In genomic region chr14:75986439-75986765, GRCh38 we compare ENCODE assay signal across 8 cellular contexts. TPM values are rescaled to one million over a fixed set of nuclear protein-coding genes. Genes with fewer than 3 reads are reported as not detected.
DNase-seq lines count a peak whose midpoint lies in the region; ATAC-seq, FAIRE-seq and TF ChIP-seq lines count a peak whose summit lies in the region.

No MANE protein-coding gene starts in this region.

- no peaks in the 10 kb centered on the region for H3K79me2 ChIP-seq in HepG2 (ENCODE audit: insufficient read depth, low read length)

- peak overlapping the region; percentile 0; the same call in 1 of the 2 replicates for H3K4me2 ChIP-seq in HepG2 (ENCODE audit: low read depth, low read length)

- in situ Hi-C loops in HepG2 (cut with HindIII; ENCODE audit: extremely low pct_ligation_motif_present, low pct_unique_long_range_greater_than_20kb): no loop called here

- TF ChIP-seq POLR2A in HepG2 (IDR thresholded peaks at IDR 0.05; ENCODE audit: insufficient read depth in 1 of 2, low read depth in 2 of 2, low read length in 2 of 2): no peak
- no peak for TF ChIP-seq POLR2A in testis (IDR thresholded peaks at IDR 0.05)

- no peak for DNase-seq in activated CD4-positive, alpha-beta T cell treated with anti-CD3 and anti-CD28 coated beads, Interleukin-2, amount 10 ng/mL, durations not matched to agents 7 days and 5 days
- no peak for DNase-seq in activated CD4-positive, alpha-beta T cell treated with anti-CD3 and anti-CD28 coated beads, Interleukin-2, amount 50 U/mL, for 4 hours
- DNase-seq in ascending aorta (ENCODE audit: low spot score in 2 of 2) (no peak), HepG2 (ENCODE audit: low spot score) (no peak), testis (no peak), germinal center (ENCODE audit: low spot score) (no peak), SIG-M5 treated with dmso at 0.1 percent for 504 hours (lab: John Stamatoyannopoulos, UW; ENCODE audit: unreplicated experiment) (no peak)

- no peak for TF ChIP-seq RAD21 in HepG2 (CRISPR knock-in tag; IDR thresholded peaks at IDR 0.05)

- CTCF ChIA-PET in activated CD4-positive, alpha-beta T cell treated with anti-CD3 and anti-CD28 coated beads, Interleukin-2, amount 10 ng/mL, durations not matched to agents 7 days and 5 days (lab: Charles Lee): no interaction called here
- CTCF ChIA-PET in HepG2 (lab: Yijun Ruan, JAX; ENCODE audit: low intra/inter-chr PET ratio, low total read pairs): no interaction called here

- H2AFZ ChIP-seq in HepG2 (ENCODE audit: low read length): no peak overlapping the region

- H3K4me3 Mint-ChIP-seq in activated CD4-positive, alpha-beta T cell treated with anti-CD3 and anti-CD28 coated beads, Interleukin-2, amount 10 ng/mL, durations not matched to agents 7 days and 5 days: peak overlapping the region; percentile 76

- H3K9me3 ChIP-seq in ascending aorta (no peaks in the 10 kb centered on the region), HepG2 (ENCODE audit: low read length) (no peaks in the 10 kb centered on the region), testis (no peaks in the 10 kb centered on the region)

- H3K4me1 Mint-ChIP-seq in activated CD4-positive, alpha-beta T cell treated with anti-CD3 and anti-CD28 coated beads, Interleukin-2, amount 10 ng/mL, durations not matched to agents 7 days and 5 days: peaks cover 26% of the 10 kb centered on the region

- no peaks in the 10 kb centered on the region for H3K27me3 ChIP-seq in ascending aorta
- 0 out of 5 replicates have a peak, but pooled peaks cover 0 to 4% of the 10 kb centered on the region in 2 experiments for H3K27me3 ChIP-seq in HepG2 (ENCODE audit: control insufficient read depth in 1 of 2, insufficient read depth in 2 of 2, low read length in 2 of 2)
- no peaks in the 10 kb centered on the region for H3K27me3 ChIP-seq in testis

- H3K27ac Mint-ChIP-seq in activated CD4-positive, alpha-beta T cell treated with anti-CD3 and anti-CD28 coated beads, Interleukin-2, amount 10 ng/mL, durations not matched to agents 7 days and 5 days: peak overlapping the region; percentile 74

- POLR2A ChIA-PET in activated CD4-positive, alpha-beta T cell treated with anti-CD3 and anti-CD28 coated beads, Interleukin-2, amount 10 ng/mL, durations not matched to agents 7 days and 5 days (lab: Charles Lee): no interaction called here
- POLR2A ChIA-PET in HepG2 (lab: Yijun Ruan, JAX): no interaction called here

- H3K4me3 ChIP-seq in ascending aorta (peak overlapping the region; percentile 68 to 89), HepG2 (replicated peaks in 1 of 3; ENCODE audit: insufficient read depth in 1 of 3, low read depth in 2 of 3, low read length in 3 of 3) (no peak overlapping the region; a peak in 1 of 6 replicates), testis (peak overlapping the region; percentile 90 to 97)

- H3K9me3 Mint-ChIP-seq in activated CD4-positive, alpha-beta T cell treated with anti-CD3 and anti-CD28 coated beads, Interleukin-2, amount 10 ng/mL, durations not matched to agents 7 days and 5 days: no peaks in the 10 kb centered on the region

- no peak overlapping the region for H3K9ac ChIP-seq in HepG2 (ENCODE audit: insufficient read depth, low read depth, low read length)

- FAIRE-seq in HepG2 (lab: Jason Lieb, UNC): no peak

- no peak for ATAC-seq in HepG2
- no peak for ATAC-seq in GM21528 (IDR thresholded peaks at IDR 0.05; ENCODE audit: low FRiP score, unreplicated experiment)

- no peaks in the 10 kb centered on the region for H4K20me1 ChIP-seq in HepG2 (ENCODE audit: insufficient read depth, low read length)

- BruUV-seq in HepG2 (replicated peaks; lab: Mats Ljungman, UMichigan): no TSS peak

- TF ChIP-seq EP300 in HepG2 (IDR thresholded peaks at IDR 0.05; ENCODE audit: low read depth in 2 of 2, low read length in 2 of 2): no peak
- no peak for TF ChIP-seq EP300 in HepG2 (CRISPR knock-in tag; IDR thresholded peaks at IDR 0.05; ENCODE audit: borderline replicate concordance)

- H3K4me1 ChIP-seq in ascending aorta (peaks cover 8 to 45% of the 10 kb centered on the region in 2 donors), HepG2 (ENCODE audit: insufficient read depth, low read length) (peaks cover 60% of the 10 kb centered on the region), testis (peaks cover 8% of the 10 kb centered on the region)

- H3K36me3 ChIP-seq in ascending aorta (no peaks in the 10 kb centered on the region), HepG2 (replicated peaks in 1 of 2; ENCODE audit: control insufficient read depth in 1 of 2, insufficient read depth in 2 of 2, low read length in 2 of 2) (no peaks in the 10 kb centered on the region), testis (ENCODE audit: low read depth, missing control alignments) (no peaks in the 10 kb centered on the region)

- TF ChIP-seq CTCF in ascending aorta (IDR thresholded peaks at IDR 0.05): no peak
- TF ChIP-seq CTCF in HepG2 (CRISPR knock-in tag; IDR thresholded peaks at IDR 0.05): no peak
- no peak for TF ChIP-seq CTCF in testis (IDR thresholded peaks at IDR 0.05)

- 12% methylated on average over 6 of the region's 6 CpGs for WGBS in HepG2 (ENCODE audit: low lambda C conversion rate)
- 7 to 8% methylated on average over 6 of the region's 6 CpGs for WGBS in testis, 2 donors

- peaks cover 6% of the 10 kb centered on the region for H3K27me3 Mint-ChIP-seq in activated CD4-positive, alpha-beta T cell treated with anti-CD3 and anti-CD28 coated beads, Interleukin-2, amount 10 ng/mL, durations not matched to agents 7 days and 5 days

- H3K27ac ChIP-seq in ascending aorta (peak overlapping the region; percentile 99 to 100), HepG2 (ENCODE audit: extremely low read length, insufficient read depth, low read length) (no peak overlapping the region), testis (peak overlapping the region in 1 of 2 donors; percentile 89)

- intact Hi-C loops in ascending aorta (cut with DNase I) (loop anchor here (10.0 kb wide), 3 partner anchors 162 to 1392 kb away; no protein-coding TSS in a partner anchor), HepG2 (cut with micrococcal nuclease; ENCODE audit: unreplicated experiment) (loop anchor here (10.0 kb wide), 1 partner anchor 162 kb away; no protein-coding TSS in a partner anchor), testis (cut with DNase I; ENCODE audit: low total_unique reads) (no loop called here)

- no peaks in the 10 kb centered on the region for H3K36me3 Mint-ChIP-seq in activated CD4-positive, alpha-beta T cell treated with anti-CD3 and anti-CD28 coated beads, Interleukin-2, amount 10 ng/mL, durations not matched to agents 7 days and 5 days (ENCODE audit: low read depth)

RNA-seq across cellular contexts. Expression of gene IFT43, which starts 0.8 kb away (rescaled TPM):
- total RNA-seq in activated CD4-positive, alpha-beta T cell treated with anti-CD3 and anti-CD28 coated beads, Interleukin-2, amount 10 ng/mL, durations not matched to agents 7 days and 5 days: 1 to 10 TPM; 4.5 TPM
- total RNA-seq in ascending aorta (84.0 TPM), HepG2 (2016; rRNA removed; fragmentation: Illumina TruSeq; extraction: Trizol) (0.15 TPM in 1 of 2 replicates, not detected in the other), testis (10 to 100 TPM; 55.1 to 68.4 TPM)
- total RNA-seq in HepG2 (2016; cell fraction: cytosol; rRNA removed; fragmentation: Illumina TruSeq; extraction: Trizol; ENCODE audit: low read depth): 1.3 TPM in 1 of 2 replicates, not detected in the other
- 0.28 and 0.31 TPM in 2 replicates for total RNA-seq in HepG2 (2016; cell fraction: insoluble cytoplasmic fraction; rRNA removed; fragmentation: Illumina TruSeq; extraction: Trizol)
- total RNA-seq in HepG2 (2016; cell fraction: membrane; rRNA removed; fragmentation: Illumina TruSeq; extraction: Trizol): not detected in 2 replicates
- total RNA-seq in HepG2 (2016; cell fraction: nucleus; rRNA removed; fragmentation: Illumina TruSeq; extraction: Trizol): 0.81 TPM in 1 of 2 replicates, not detected in the other
- polyA plus RNA-seq in HepG2 (2011; rRNA removed) (0.55 and 0.78 TPM in 2 replicates), testis (ENCODE audit: insufficient read depth, low read depth, low replicate concordance) (85.4 TPM)
- 0.10 and 0.36 TPM in 2 replicates for polyA plus RNA-seq in HepG2 (2011; cell fraction: cytosol; rRNA removed)
- 1.7 and 1.8 TPM in 2 replicates for polyA plus RNA-seq in HepG2 (2011; cell fraction: nucleus; rRNA removed)
- 0.38 and 1.8 TPM in 2 replicates for polyA plus RNA-seq in HepG2 (2012)
- 0.18 TPM in 1 of 2 replicates, not detected in the other for polyA plus RNA-seq in HepG2 (2016; cell fraction: cytosol; fragmentation: Illumina TruSeq; extraction: Trizol; ENCODE audit: low read depth)
- not detected in 2 replicates for polyA plus RNA-seq in HepG2 (2016; cell fraction: insoluble cytoplasmic fraction; fragmentation: Illumina TruSeq; extraction: Trizol; ENCODE audit: low read depth)
- 0.26 TPM in 1 of 2 replicates, not detected in the other for polyA plus RNA-seq in HepG2 (2016; cell fraction: membrane; fragmentation: Illumina TruSeq; extraction: Trizol; ENCODE audit: low read depth)
- 0.85 and 1.1 TPM in 2 replicates for polyA plus RNA-seq in HepG2 (2016; cell fraction: nucleus; fragmentation: Illumina TruSeq; extraction: Trizol; ENCODE audit: insufficient read depth, low read depth)
- polyA minus RNA-seq in HepG2 (2011; rRNA and poly(A)+ RNA removed; ENCODE audit: low replicate concordance): 0.32 and 11.4 TPM in 2 replicates
- 1.6 TPM in 1 of 2 replicates, not detected in the other for polyA minus RNA-seq in HepG2 (2011; cell fraction: cytosol; rRNA and poly(A)+ RNA removed)
- polyA minus RNA-seq in HepG2 (2011; cell fraction: nucleus; rRNA and poly(A)+ RNA removed): 1.1 and 1.5 TPM in 2 replicates

RNA-seq across cellular contexts. Expression of gene TGFB3, which starts 4.6 kb away (rescaled TPM):
- 1 to 10 TPM; 1.5 to 1.9 TPM for total RNA-seq in activated CD4-positive, alpha-beta T cell treated with anti-CD3 and anti-CD28 coated beads, Interleukin-2, amount 10 ng/mL, durations not matched to agents 7 days and 5 days
- total RNA-seq in ascending aorta: 108 TPM
- total RNA-seq in HepG2 (2016; rRNA removed; fragmentation: Illumina TruSeq; extraction: Trizol): 1.4 and 2.5 TPM in 2 replicates
- 0.10 and 0.18 TPM in 2 replicates for total RNA-seq in HepG2 (2016; cell fraction: cytosol; rRNA removed; fragmentation: Illumina TruSeq; extraction: Trizol; ENCODE audit: low read depth)
- total RNA-seq in HepG2 (2016; cell fraction: insoluble cytoplasmic fraction; rRNA removed; fragmentation: Illumina TruSeq; extraction: Trizol): 0.58 and 0.78 TPM in 2 replicates
- 0.40 and 0.79 TPM in 2 replicates for total RNA-seq in HepG2 (2016; cell fraction: membrane; rRNA removed; fragmentation: Illumina TruSeq; extraction: Trizol)
- total RNA-seq in HepG2 (2016; cell fraction: nucleus; rRNA removed; fragmentation: Illumina TruSeq; extraction: Trizol): 1.5 and 2.1 TPM in 2 replicates
- 2.5 and 3.2 TPM in 2 replicates for polyA plus RNA-seq in HepG2 (2011; rRNA removed)
- polyA plus RNA-seq in HepG2 (2011; cell fraction: cytosol; rRNA removed): 1.4 and 1.6 TPM in 2 replicates
- 6.3 and 7.1 TPM in 2 replicates for polyA plus RNA-seq in HepG2 (2011; cell fraction: nucleus; rRNA removed)
- 0.68 and 0.72 TPM in 2 replicates for polyA plus RNA-seq in HepG2 (2012)
- polyA plus RNA-seq in HepG2 (2016; cell fraction: cytosol; fragmentation: Illumina TruSeq; extraction: Trizol; ENCODE audit: low read depth): 0.16 and 0.20 TPM in 2 replicates
- polyA plus RNA-seq in HepG2 (2016; cell fraction: insoluble cytoplasmic fraction; fragmentation: Illumina TruSeq; extraction: Trizol; ENCODE audit: low read depth): 0.61 and 1.4 TPM in 2 replicates
- polyA plus RNA-seq in HepG2 (2016; cell fraction: membrane; fragmentation: Illumina TruSeq; extraction: Trizol; ENCODE audit: low read depth): 0.31 and 0.41 TPM in 2 replicates
- polyA plus RNA-seq in HepG2 (2016; cell fraction: nucleus; fragmentation: Illumina TruSeq; extraction: Trizol; ENCODE audit: insufficient read depth, low read depth): 2.3 and 3.5 TPM in 2 replicates
- polyA minus RNA-seq in HepG2 (2011; rRNA and poly(A)+ RNA removed; ENCODE audit: low replicate concordance): 2.7 and 14.2 TPM in 2 replicates
- 0.69 and 1.3 TPM in 2 replicates for polyA minus RNA-seq in HepG2 (2011; cell fraction: cytosol; rRNA and poly(A)+ RNA removed)
- 3.0 and 3.6 TPM in 2 replicates for polyA minus RNA-seq in HepG2 (2011; cell fraction: nucleus; rRNA and poly(A)+ RNA removed)
- total RNA-seq in testis: 10 to 100 TPM in 1 of 2 donors, 1 to 10 TPM in 1; 9.4 to 15.2 TPM
- 18.0 TPM for polyA plus RNA-seq in testis (ENCODE audit: insufficient read depth, low read depth, low replicate concordance)

Comparison
In these comparisons a context has a peak if more than half of its experiments do, and no peak if none do; other contexts are left out.
1. H3K4me3 ChIP-seq: peak in ascending aorta (2 of 2) and testis (2 of 2); none in HepG2 (0 of 3).
2. RNA of gene IFT43, which starts 0.8 kb away (total RNA-seq): 84.0 TPM in ascending aorta (single experiment) and 55.1 to 68.4 TPM in testis; 4.5 TPM in activated CD4-positive, alpha-beta T cell treated with anti-CD3 and anti-CD28 coated beads, Interleukin-2, amount 10 ng/mL, durations not matched to agents 7 days and 5 days and 0.15 to 1.3 TPM in HepG2; every median in the first group is over 10 times any median in the second.